Comparison of ENCODE assay signal across 26 cellular contexts in genomic region chr6:140237251-140237650, GRCh38.
"Had no signal": no experiment of that assay in that cellular context is flagged by ENCODE, and none has a peak within 500 bp of the region (broad histone marks: within the 10 kb centered on the region; RNA-seq: fewer than 3 reads in every experiment).

No MANE protein-coding gene starts in this region.

- ATAC-seq: left colon; left lung; lower lobe of right lung; naive thymus-derived CD8-positive, alpha-beta T cell; psoas muscle; stimulated activated effector memory CD8-positive, alpha-beta T cell treated with anti-CD3 and anti-CD28 coated beads, Interleukin-12 subunit alpha, Interleukin-12 subunit beta, amount 100 ng/mL, for 72 hours; upper lobe of right lung had no signal

- H3K36me3 Mint-ChIP-seq: immature natural killer cell; naive thymus-derived CD8-positive, alpha-beta T cell; stimulated activated effector memory CD8-positive, alpha-beta T cell treated with anti-CD3 and anti-CD28 coated beads, Interleukin-12 subunit alpha, Interleukin-12 subunit beta, amount 100 ng/mL, for 72 hours had no signal

- H3K4me1 ChIP-seq: left lung, lower lobe of right lung, parathyroid adenoma, psoas muscle, sigmoid colon, spleen, suprapubic skin, tibial artery, upper lobe of right lung had no signal

- H3K79me2 ChIP-seq: parathyroid adenoma had no signal

- H3K9ac ChIP-seq: parathyroid adenoma had no signal

- H3K4me3 ChIP-seq: left lung, lower lobe of right lung, psoas muscle, sigmoid colon, spleen, suprapubic skin, thoracic aorta, tibial artery, upper lobe of right lung had no signal

- H2AFZ ChIP-seq: parathyroid adenoma had no signal

- DNase-seq: hypothalamus; immature natural killer cell; kidney; left colon; left lung; lower lobe of right lung; mammary epithelial cell; mesenchymal stem cell; naive thymus-derived CD8-positive, alpha-beta T cell; nucleus accumbens; psoas muscle; sigmoid colon; small intestine; spleen; stimulated activated CD4-positive, alpha-beta T cell treated with anti-CD3 and anti-CD28 coated beads, Interleukin-4, amount 100 ng/mL, for 24 hours; stimulated activated naive CD4-positive, alpha-beta T cell; tibial artery; trophoblast cell; upper lobe of right lung had no signal

- H3K4me1 Mint-ChIP-seq: immature natural killer cell; naive thymus-derived CD8-positive, alpha-beta T cell; nephron; neural crest cell; stimulated activated effector memory CD8-positive, alpha-beta T cell treated with anti-CD3 and anti-CD28 coated beads, Interleukin-12 subunit alpha, Interleukin-12 subunit beta, amount 100 ng/mL, for 72 hours had no signal

- H3K4me3 Mint-ChIP-seq: immature natural killer cell; naive thymus-derived CD8-positive, alpha-beta T cell; nephron; neural crest cell; stimulated activated effector memory CD8-positive, alpha-beta T cell treated with anti-CD3 and anti-CD28 coated beads, Interleukin-12 subunit alpha, Interleukin-12 subunit beta, amount 100 ng/mL, for 72 hours; stimulated activated naive CD8-positive, alpha-beta T cell treated with anti-CD3 and anti-CD28 coated beads, Interleukin-15, Interleukin-2, amounts not matched to agents 100 ng/mL and 50 ng/mL, for 24 hours had no signal

- H3K36me3 ChIP-seq: left lung, lower lobe of right lung, sigmoid colon, spleen, suprapubic skin, thoracic aorta, tibial artery, upper lobe of right lung had no signal

- H3K27me3 ChIP-seq: left lung, sigmoid colon, spleen, suprapubic skin, tibial artery, upper lobe of right lung had no signal

- H3K27ac Mint-ChIP-seq: immature natural killer cell; naive thymus-derived CD8-positive, alpha-beta T cell; nephron; stimulated activated effector memory CD8-positive, alpha-beta T cell treated with anti-CD3 and anti-CD28 coated beads, Interleukin-12 subunit alpha, Interleukin-12 subunit beta, amount 100 ng/mL, for 72 hours; stimulated activated naive CD8-positive, alpha-beta T cell treated with anti-CD3 and anti-CD28 coated beads, Interleukin-15, Interleukin-2, amounts not matched to agents 100 ng/mL and 50 ng/mL, for 24 hours had no signal

- H3K9me3 ChIP-seq: lower lobe of right lung, upper lobe of right lung had no signal

- H3K27me3 Mint-ChIP-seq: stimulated activated naive CD8-positive, alpha-beta T cell treated with anti-CD3 and anti-CD28 coated beads, Interleukin-15, Interleukin-2, amounts not matched to agents 100 ng/mL and 50 ng/mL, for 24 hours had no signal

- H3K27ac ChIP-seq: left lung, lower lobe of right lung, parathyroid adenoma, psoas muscle, sigmoid colon, spleen, suprapubic skin, thoracic aorta, tibial artery, upper lobe of right lung had no signal
